12 cellular contexts compared by ENCODE assay signal in genomic region chr10:47406870-47407648, GRCh38. TPM values are rescaled to one million over a fixed set of nuclear protein-coding genes. Genes with fewer than 3 reads are reported as not detected.
DNase-seq lines count a peak whose midpoint lies in the region; ATAC-seq, FAIRE-seq and TF ChIP-seq lines count a peak whose summit lies in the region.
"Had no signal": no experiment of that assay in that cellular context is flagged by ENCODE, and none has a peak within 500 bp of the region (broad histone marks: within the 10 kb centered on the region; RNA-seq: fewer than 3 reads in every experiment).

No MANE protein-coding gene starts in this region.

- H3K9me3 Mint-ChIP-seq in naive thymus-derived CD4-positive, alpha-beta T cell: no peaks in the 10 kb centered on the region
- H3K9me3 Mint-ChIP-seq: T-helper 1 cell treated with Interleukin-12 subunit alpha and Interleukin-12 subunit beta and Interleukin-4 antibody, amounts not matched to agents 30 μg/mL and 1 μg/mL, for 36 hours had no signal

- H3K36me3 ChIP-seq in naive thymus-derived CD4-positive, alpha-beta T cell (ENCODE audit: control insufficient read depth in 2 of 3, insufficient read depth in 3 of 3, low read length in 3 of 3): no peaks in the 10 kb centered on the region

- H3K4me3 Mint-ChIP-seq in naive thymus-derived CD4-positive, alpha-beta T cell: no peak overlapping the region
- H3K4me3 Mint-ChIP-seq: T-helper 1 cell treated with Interleukin-12 subunit alpha and Interleukin-12 subunit beta and Interleukin-4 antibody, amounts not matched to agents 30 μg/mL and 1 μg/mL, for 36 hours had no signal

- POLR2A ChIA-PET in naive thymus-derived CD4-positive, alpha-beta T cell (lab: Charles Lee): no interaction called here

- H3K27me3 Mint-ChIP-seq in naive thymus-derived CD4-positive, alpha-beta T cell: peaks cover 0 to 9% (median 5%) of the 10 kb centered on the region in 5 donors

- intact Hi-C loops in naive thymus-derived CD4-positive, alpha-beta T cell (cut with micrococcal nuclease): no loop called here

- TF ChIP-seq POLR2A in H54 (IDR thresholded peaks at IDR 0.05; ENCODE audit: low read depth, low read length) (0 out of 2 replicates have a peak, but pooled peaks have one; percentile 32), erythroblast (IDR thresholded peaks at IDR 0.05; ENCODE audit: low read length) (no peak)

- no peak overlapping the region for H3K27ac Mint-ChIP-seq in naive thymus-derived CD4-positive, alpha-beta T cell
- H3K27ac Mint-ChIP-seq: T-helper 1 cell treated with Interleukin-12 subunit alpha and Interleukin-12 subunit beta and Interleukin-4 antibody, amounts not matched to agents 30 μg/mL and 1 μg/mL, for 36 hours had no signal

- no peaks in the 10 kb centered on the region for H3K36me3 Mint-ChIP-seq in naive thymus-derived CD4-positive, alpha-beta T cell

- DNase-seq in H54 (ENCODE audit: insufficient read length, low spot score): peak; percentile 72
- peak; percentile 20 for DNase-seq in OCI-M1 (lab: John Stamatoyannopoulos, UW)
- DNase-seq in erythroblast (lab: John Stamatoyannopoulos, UW): peak; percentile 81 to 87
- DNase-seq in omental fat pad (ENCODE audit: low spot score): no peak
- no peak for DNase-seq in medulla oblongata (ENCODE audit: extremely low spot score)
- no peak for DNase-seq in naive thymus-derived CD4-positive, alpha-beta T cell
- DNase-seq: activated naive CD4-positive, alpha-beta T cell; H7; hippocampal formation had no signal

- H3K4me3 ChIP-seq in naive thymus-derived CD4-positive, alpha-beta T cell (ENCODE audit: low read length): no peak overlapping the region

- CTCF ChIA-PET in naive thymus-derived CD4-positive, alpha-beta T cell (lab: Charles Lee): no interaction called here

- FAIRE-seq in H54 (lab: Jason Lieb, UNC): no peak

- TF ChIP-seq CTCF in omental fat pad (IDR thresholded peaks at IDR 0.05): no peak

- H3K27ac ChIP-seq in naive thymus-derived CD4-positive, alpha-beta T cell (ENCODE audit: low read depth, low read length): no peak overlapping the region

- H3K4me1 ChIP-seq in naive thymus-derived CD4-positive, alpha-beta T cell (ENCODE audit: control insufficient read depth in 2 of 2, insufficient read depth in 2 of 2, low read length in 2 of 2): no peaks in the 10 kb centered on the region

- peaks cover 0 to 1% (median 0%) of the 10 kb centered on the region in 7 donors for H3K4me1 Mint-ChIP-seq in naive thymus-derived CD4-positive, alpha-beta T cell

- no peaks in the 10 kb centered on the region for H3K27me3 ChIP-seq in naive thymus-derived CD4-positive, alpha-beta T cell (ENCODE audit: control insufficient read depth in 2 of 2, insufficient read depth in 2 of 2, low read length in 2 of 2)

- ATAC-seq in omental fat pad (ENCODE audit: low FRiP score) (peak; percentile 67), GM18517 (IDR thresholded peaks at IDR 0.05; ENCODE audit: unreplicated experiment) (no peak), HG03457 (IDR thresholded peaks at IDR 0.05; ENCODE audit: unreplicated experiment) (no peak)
- ATAC-seq in naive thymus-derived CD4-positive, alpha-beta T cell: no peak

- H3K9me3 ChIP-seq in naive thymus-derived CD4-positive, alpha-beta T cell (ENCODE audit: control insufficient read depth in 2 of 3, low read length in 3 of 3): no peaks in the 10 kb centered on the region

RNA-seq across cellular contexts. Expression of gene ZNF488, which starts 23.0 kb away (rescaled TPM):
- under 1 TPM in 2 of 4 donors, not detected in 2; 0.19 to 0.25 TPM for total RNA-seq in omental fat pad
- not detected for total RNA-seq in naive thymus-derived CD4-positive, alpha-beta T cell
- polyA plus RNA-seq in naive thymus-derived CD4-positive, alpha-beta T cell: under 1 TPM in 1 of 2 donors, not detected in 1; 0.12 TPM

RNA-seq across cellular contexts. Expression of gene RBP3, which starts 58.9 kb away (rescaled TPM):
- total RNA-seq in omental fat pad: not detected
- not detected for total RNA-seq in naive thymus-derived CD4-positive, alpha-beta T cell
- polyA plus RNA-seq in naive thymus-derived CD4-positive, alpha-beta T cell: not detected
- total RNA-seq: H7 had no signal

Comparison
In these comparisons a context has a peak if more than half of its experiments do, and no peak if none do; other contexts are left out.
1. DNase-seq: peak in H54 (single experiment), OCI-M1 (single experiment) and erythroblast (2 of 2); none in omental fat pad (single experiment), medulla oblongata (single experiment) and naive thymus-derived CD4-positive, alpha-beta T cell (0 of 9).